Comparison of ENCODE assay signal across 16 cellular contexts in genomic region chrX:118062817-118063615, GRCh38. TPM values are rescaled to one million over a fixed set of nuclear protein-coding genes. Genes with fewer than 3 reads are reported as not detected.
A peak's percentile ranks its signal among the peaks of the same experiment; 100 is the strongest.
DNase-seq lines count a peak whose midpoint lies in the region; ATAC-seq, FAIRE-seq and TF ChIP-seq lines count a peak whose summit lies in the region.
"Had no signal": no experiment of that assay in that cellular context is flagged by ENCODE, and none has a peak within 500 bp of the region (broad histone marks: within the 10 kb centered on the region; RNA-seq: fewer than 3 reads in every experiment).

No MANE protein-coding gene starts in this region.

- intact Hi-C loops in ovary (cut with DNase I) = no loop called here

- FAIRE-seq in RCC 7860 (lab: Jason Lieb, UNC) = no peak

- TF ChIP-seq POLR2A in ovary (IDR thresholded peaks at IDR 0.05) = no peak

- no peaks in the 10 kb centered on the region for H3K36me3 Mint-ChIP-seq in endothelial cell (ENCODE audit: low read depth, unreplicated experiment)

- H3K27ac ChIP-seq in ovary = no peak overlapping the region
- H3K27ac ChIP-seq: heart right ventricle, neutrophil had no signal

- TF ChIP-seq CTCF in ovary (IDR thresholded peaks at IDR 0.05) = no peak
- TF ChIP-seq CTCF in endothelial cell (IDR thresholded peaks at IDR 0.05; ENCODE audit: unreplicated experiment) = no peak

- no peaks in the 10 kb centered on the region for H3K27me3 ChIP-seq in ovary
- H3K27me3 ChIP-seq: heart right ventricle, neutrophil had no signal

- H3K4me3 Mint-ChIP-seq in endothelial cell (ENCODE audit: unreplicated experiment) = no peak overlapping the region
- H3K4me3 Mint-ChIP-seq: endodermal cell had no signal

- H3K36me3 ChIP-seq in ovary = no peaks in the 10 kb centered on the region
- H3K36me3 ChIP-seq: heart right ventricle, neutrophil had no signal

- no peaks in the 10 kb centered on the region for H3K27me3 Mint-ChIP-seq in endothelial cell (ENCODE audit: unreplicated experiment)

- 61 to 72% (median 68%) methylated on average over 3 of the region's 3 CpGs for WGBS in ovary, 3 donors

- DNase-seq in RCC 7860 (ENCODE audit: low spot score) (no peak), ovary (no peak), endothelial cell (ENCODE audit: low spot score) (no peak), NCI-H2081 treated with DMSO at 0.1 percent for 48 hours (lab: John Stamatoyannopoulos, UW) (no peak)
- DNase-seq: DMS79 treated with DMSO at 0.1 percent for 48 hours, endodermal cell, heart right ventricle, IMR-90, NCI-H1436 treated with DMSO at 0.1 percent for 48 hours, SK-N-SH, small intestine had no signal

- TF ChIP-seq EP300 in ovary (IDR thresholded peaks at IDR 0.05) = no peak

- ATAC-seq in GM18517 (IDR thresholded peaks at IDR 0.05; ENCODE audit: unreplicated experiment) (peak; percentile 79), GM21367 (IDR thresholded peaks at IDR 0.05; ENCODE audit: unreplicated experiment) (peak; percentile 77), HG02938 (IDR thresholded peaks at IDR 0.05; ENCODE audit: unreplicated experiment) (peak; percentile 82), HG03521 (IDR thresholded peaks at IDR 0.05; ENCODE audit: unreplicated experiment) (peak; percentile 76)
- ATAC-seq: heart right ventricle had no signal

- peaks cover 2% of the 10 kb centered on the region for H3K4me1 ChIP-seq in ovary (ENCODE audit: insufficient read depth)

- H3K4me3 ChIP-seq in ovary = no peak overlapping the region
- H3K4me3 ChIP-seq: heart right ventricle had no signal

- no peaks in the 10 kb centered on the region for H3K9me3 Mint-ChIP-seq in endothelial cell (ENCODE audit: unreplicated experiment)

- no peak overlapping the region for H3K27ac Mint-ChIP-seq in endothelial cell (ENCODE audit: unreplicated experiment)
- H3K27ac Mint-ChIP-seq: endodermal cell had no signal

- no peaks in the 10 kb centered on the region for H3K9me3 ChIP-seq in ovary
- H3K9me3 ChIP-seq: heart right ventricle, neutrophil, SK-N-SH had no signal

- no peaks in the 10 kb centered on the region for H3K4me1 Mint-ChIP-seq in endothelial cell (ENCODE audit: unreplicated experiment)
- H3K4me1 Mint-ChIP-seq: endodermal cell had no signal

RNA-seq across cellular contexts. Expression of gene KLHL13, which starts 53.6 kb away (rescaled TPM):
- total RNA-seq in ovary (10 to 100 TPM in 2 of 7 donors, 1 to 10 TPM in 5; 4.9 to 13.2 (median 7.7) TPM), endothelial cell (ENCODE audit: unreplicated experiment) (1.7 TPM)
- 10 to 100 TPM in 1 of 2 donors, 1 to 10 TPM in 1; 5.6 to 15.8 TPM for polyA plus RNA-seq in ovary
